1 cellular context compared by ENCODE assay signal in the genomic region with DNA sequence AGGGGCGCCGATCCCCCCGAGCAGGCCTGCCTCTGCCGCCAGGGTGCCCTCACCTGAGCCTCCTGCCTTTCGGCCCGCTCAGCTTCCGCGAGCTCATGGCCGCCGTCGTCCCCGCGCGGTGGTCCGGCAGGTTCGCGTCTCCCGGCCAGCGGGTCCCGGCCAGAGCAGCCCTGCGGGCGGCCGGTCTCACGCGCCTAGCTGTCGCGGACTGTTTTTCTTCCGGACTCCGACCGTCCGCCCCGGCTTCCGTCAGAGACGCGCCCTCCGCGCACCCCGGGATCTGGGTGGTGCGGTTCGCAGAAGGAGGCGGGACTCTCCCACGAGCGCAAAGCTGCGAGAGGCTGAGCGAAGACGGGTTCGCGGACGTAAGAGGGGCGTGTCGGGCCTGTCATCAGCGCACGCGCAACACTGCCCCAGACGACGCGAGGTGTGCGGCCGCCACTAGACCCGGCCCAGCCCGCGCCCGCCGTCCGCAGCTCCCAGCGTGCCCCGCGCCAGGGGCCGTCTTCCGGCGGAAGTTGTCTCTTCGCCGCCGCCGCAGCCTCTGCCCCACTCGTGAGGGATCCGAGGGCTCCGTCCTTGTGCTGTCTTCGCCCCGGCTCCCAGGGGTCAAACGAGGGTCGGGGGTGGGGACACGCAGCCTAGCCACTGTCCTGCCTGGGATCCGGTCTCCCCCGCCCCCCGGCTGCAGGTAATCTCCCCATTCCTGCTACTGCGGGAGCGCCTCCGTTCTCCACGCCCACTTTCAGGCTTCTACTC.
TF ChIP-seq lines count a peak whose summit lies in the region.

A gene (minus strand): TSS at position 210 of the 759 bp plus-strand sequence. CDS start 113 bp downstream, at position 97.

TF ChIP-seq in K562, 482 proteins besides CTCF, POLR2A, EP300 and RAD21 (continued from another document and continues in another):
- TF ChIP-seq, protein P1, sequence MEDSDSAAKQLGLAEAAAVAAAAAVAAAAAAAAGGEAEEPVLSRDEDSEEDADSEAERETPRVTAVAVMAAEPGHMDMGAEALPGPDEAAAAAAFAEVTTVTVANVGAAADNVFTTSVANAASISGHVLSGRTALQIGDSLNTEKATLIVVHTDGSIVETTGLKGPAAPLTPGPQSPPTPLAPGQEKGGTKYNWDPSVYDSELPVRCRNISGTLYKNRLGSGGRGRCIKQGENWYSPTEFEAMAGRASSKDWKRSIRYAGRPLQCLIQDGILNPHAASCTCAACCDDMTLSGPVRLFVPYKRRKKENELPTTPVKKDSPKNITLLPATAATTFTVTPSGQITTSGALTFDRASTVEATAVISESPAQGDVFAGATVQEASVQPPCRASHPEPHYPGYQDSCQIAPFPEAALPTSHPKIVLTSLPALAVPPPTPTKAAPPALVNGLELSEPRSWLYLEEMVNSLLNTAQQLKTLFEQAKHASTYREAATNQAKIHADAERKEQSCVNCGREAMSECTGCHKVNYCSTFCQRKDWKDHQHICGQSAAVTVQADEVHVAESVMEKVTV (CRISPR knock-in tag; IDR thresholded peaks at IDR 0.05): no peak
- TF ChIP-seq HDAC3 (IDR thresholded peaks at IDR 0.05; ENCODE audit: borderline replicate concordance, partially characterized antibody): no peak
- no peak for TF ChIP-seq ZNF23 (CRISPR knock-in tag; IDR thresholded peaks at IDR 0.05)
- TF ChIP-seq PRPF4 (IDR thresholded peaks at IDR 0.05; ENCODE audit: insufficient read depth, low read depth, low read length, poor library complexity, severe bottlenecking): no peak
- TF ChIP-seq HMGN3 (IDR thresholded peaks at IDR 0.05; ENCODE audit: borderline replicate concordance, extremely low read depth, insufficient read length, low read depth, low read length): peak; percentile 68
- no peak for TF ChIP-seq CHD4 (IDR thresholded peaks at IDR 0.05; ENCODE audit: insufficient read depth, insufficient replicate concordance, low read depth, low read length, poor library complexity, severe bottlenecking)
- TF ChIP-seq, protein P2, sequence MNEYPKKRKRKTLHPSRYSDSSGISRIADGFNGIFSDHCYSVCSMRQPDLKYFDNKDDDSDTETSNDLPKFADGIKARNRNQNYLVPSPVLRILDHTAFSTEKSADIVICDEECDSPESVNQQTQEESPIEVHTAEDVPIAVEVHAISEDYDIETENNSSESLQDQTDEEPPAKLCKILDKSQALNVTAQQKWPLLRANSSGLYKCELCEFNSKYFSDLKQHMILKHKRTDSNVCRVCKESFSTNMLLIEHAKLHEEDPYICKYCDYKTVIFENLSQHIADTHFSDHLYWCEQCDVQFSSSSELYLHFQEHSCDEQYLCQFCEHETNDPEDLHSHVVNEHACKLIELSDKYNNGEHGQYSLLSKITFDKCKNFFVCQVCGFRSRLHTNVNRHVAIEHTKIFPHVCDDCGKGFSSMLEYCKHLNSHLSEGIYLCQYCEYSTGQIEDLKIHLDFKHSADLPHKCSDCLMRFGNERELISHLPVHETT (CRISPR knock-in tag; conservative IDR thresholded peaks at IDR 0.05 in 1 of 2, IDR thresholded peaks at IDR 0.05 in 1 of 2): peak in 1 of 2 experiments; percentile 95; a peak in 2 of 4 replicates
- TF ChIP-seq, protein P3, sequence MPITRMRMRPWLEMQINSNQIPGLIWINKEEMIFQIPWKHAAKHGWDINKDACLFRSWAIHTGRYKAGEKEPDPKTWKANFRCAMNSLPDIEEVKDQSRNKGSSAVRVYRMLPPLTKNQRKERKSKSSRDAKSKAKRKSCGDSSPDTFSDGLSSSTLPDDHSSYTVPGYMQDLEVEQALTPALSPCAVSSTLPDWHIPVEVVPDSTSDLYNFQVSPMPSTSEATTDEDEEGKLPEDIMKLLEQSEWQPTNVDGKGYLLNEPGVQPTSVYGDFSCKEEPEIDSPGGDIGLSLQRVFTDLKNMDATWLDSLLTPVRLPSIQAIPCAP (CRISPR knock-in tag; IDR thresholded peaks at IDR 0.05; ENCODE audit: borderline replicate concordance): no peak
- TF ChIP-seq SMAD1 (IDR thresholded peaks at IDR 0.05; ENCODE audit: low read depth, low read length, partially characterized antibody): no peak
- TF ChIP-seq, protein P4, sequence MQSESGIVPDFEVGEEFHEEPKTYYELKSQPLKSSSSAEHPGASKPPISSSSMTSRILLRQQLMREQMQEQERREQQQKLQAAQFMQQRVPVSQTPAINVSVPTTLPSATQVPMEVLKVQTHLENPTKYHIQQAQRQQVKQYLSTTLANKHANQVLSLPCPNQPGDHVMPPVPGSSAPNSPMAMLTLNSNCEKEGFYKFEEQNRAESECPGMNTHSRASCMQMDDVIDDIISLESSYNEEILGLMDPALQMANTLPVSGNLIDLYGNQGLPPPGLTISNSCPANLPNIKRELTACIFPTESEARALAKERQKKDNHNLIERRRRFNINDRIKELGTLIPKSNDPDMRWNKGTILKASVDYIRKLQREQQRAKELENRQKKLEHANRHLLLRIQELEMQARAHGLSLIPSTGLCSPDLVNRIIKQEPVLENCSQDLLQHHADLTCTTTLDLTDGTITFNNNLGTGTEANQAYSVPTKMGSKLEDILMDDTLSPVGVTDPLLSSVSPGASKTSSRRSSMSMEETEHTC (IDR thresholded peaks at IDR 0.05): no peak
- no peak for TF ChIP-seq CC2D1A (IDR thresholded peaks at IDR 0.05)
- TF ChIP-seq ATF7 (IDR thresholded peaks at IDR 0.05): peak; percentile 80
- TF ChIP-seq TAF7 (tag; IDR thresholded peaks at IDR 0.05): no peak
- TF ChIP-seq SMARCE1 (IDR thresholded peaks at IDR 0.05): no peak
- TF ChIP-seq ZNF445 (CRISPR knock-in tag; IDR thresholded peaks at IDR 0.05; ENCODE audit: low read depth): no peak
- TF ChIP-seq, protein P5, sequence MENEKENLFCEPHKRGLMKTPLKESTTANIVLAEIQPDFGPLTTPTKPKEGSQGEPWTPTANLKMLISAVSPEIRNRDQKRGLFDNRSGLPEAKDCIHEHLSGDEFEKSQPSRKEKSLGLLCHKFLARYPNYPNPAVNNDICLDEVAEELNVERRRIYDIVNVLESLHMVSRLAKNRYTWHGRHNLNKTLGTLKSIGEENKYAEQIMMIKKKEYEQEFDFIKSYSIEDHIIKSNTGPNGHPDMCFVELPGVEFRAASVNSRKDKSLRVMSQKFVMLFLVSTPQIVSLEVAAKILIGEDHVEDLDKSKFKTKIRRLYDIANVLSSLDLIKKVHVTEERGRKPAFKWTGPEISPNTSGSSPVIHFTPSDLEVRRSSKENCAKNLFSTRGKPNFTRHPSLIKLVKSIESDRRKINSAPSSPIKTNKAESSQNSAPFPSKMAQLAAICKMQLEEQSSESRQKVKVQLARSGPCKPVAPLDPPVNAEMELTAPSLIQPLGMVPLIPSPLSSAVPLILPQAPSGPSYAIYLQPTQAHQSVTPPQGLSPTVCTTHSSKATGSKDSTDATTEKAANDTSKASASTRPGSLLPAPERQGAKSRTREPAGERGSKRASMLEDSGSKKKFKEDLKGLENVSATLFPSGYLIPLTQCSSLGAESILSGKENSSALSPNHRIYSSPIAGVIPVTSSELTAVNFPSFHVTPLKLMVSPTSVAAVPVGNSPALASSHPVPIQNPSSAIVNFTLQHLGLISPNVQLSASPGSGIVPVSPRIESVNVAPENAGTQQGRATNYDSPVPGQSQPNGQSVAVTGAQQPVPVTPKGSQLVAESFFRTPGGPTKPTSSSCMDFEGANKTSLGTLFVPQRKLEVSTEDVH (IDR thresholded peaks at IDR 0.05; ENCODE audit: low read depth, partially characterized antibody): peak; percentile 33
- peak; percentile 33 for TF ChIP-seq FIP1L1 (IDR thresholded peaks at IDR 0.05; ENCODE audit: low read depth, low read length, poor library complexity, severe bottlenecking)
- no peak for TF ChIP-seq ZNF174 (CRISPR knock-in tag; IDR thresholded peaks at IDR 0.05)
- peak; percentile 96 for TF ChIP-seq GABPA (tag; conservative IDR thresholded peaks at IDR 0.05; ENCODE audit: low read depth)
- no peak for TF ChIP-seq ZNF431 (CRISPR knock-in tag; IDR thresholded peaks at IDR 0.05)
- TF ChIP-seq ZNF707 (CRISPR knock-in tag; conservative IDR thresholded peaks at IDR 0.05): no peak
- no peak; the same call in 1 of the 2 replicates for TF ChIP-seq MBD2 (IDR thresholded peaks at IDR 0.05; ENCODE audit: borderline replicate concordance, low read depth)
- peak; percentile 82 for TF ChIP-seq RBFOX2 (IDR thresholded peaks at IDR 0.05; ENCODE audit: low read depth, low read length)
- TF ChIP-seq TCF7L2 (IDR thresholded peaks at IDR 0.05; ENCODE audit: low read depth, low read length): no peak
- no peak for TF ChIP-seq LEF1 (IDR thresholded peaks at IDR 0.05)
- TF ChIP-seq, protein P6, sequence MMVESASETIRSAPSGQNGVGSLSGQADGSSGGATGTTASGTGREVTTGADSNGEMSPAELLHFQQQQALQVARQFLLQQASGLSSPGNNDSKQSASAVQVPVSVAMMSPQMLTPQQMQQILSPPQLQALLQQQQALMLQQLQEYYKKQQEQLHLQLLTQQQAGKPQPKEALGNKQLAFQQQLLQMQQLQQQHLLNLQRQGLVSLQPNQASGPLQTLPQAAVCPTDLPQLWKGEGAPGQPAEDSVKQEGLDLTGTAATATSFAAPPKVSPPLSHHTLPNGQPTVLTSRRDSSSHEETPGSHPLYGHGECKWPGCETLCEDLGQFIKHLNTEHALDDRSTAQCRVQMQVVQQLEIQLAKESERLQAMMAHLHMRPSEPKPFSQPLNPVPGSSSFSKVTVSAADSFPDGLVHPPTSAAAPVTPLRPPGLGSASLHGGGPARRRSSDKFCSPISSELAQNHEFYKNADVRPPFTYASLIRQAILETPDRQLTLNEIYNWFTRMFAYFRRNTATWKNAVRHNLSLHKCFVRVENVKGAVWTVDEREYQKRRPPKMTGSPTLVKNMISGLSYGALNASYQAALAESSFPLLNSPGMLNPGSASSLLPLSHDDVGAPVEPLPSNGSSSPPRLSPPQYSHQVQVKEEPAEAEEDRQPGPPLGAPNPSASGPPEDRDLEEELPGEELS (CRISPR knock-in tag; IDR thresholded peaks at IDR 0.05; ENCODE audit: borderline replicate concordance): no peak
- no peak for TF ChIP-seq ZNF140 (CRISPR knock-in tag; IDR thresholded peaks at IDR 0.05)
- TF ChIP-seq RBM25 (IDR thresholded peaks at IDR 0.05; ENCODE audit: low read depth, low read length, severe bottlenecking): no peak
- TF ChIP-seq, protein P7, sequence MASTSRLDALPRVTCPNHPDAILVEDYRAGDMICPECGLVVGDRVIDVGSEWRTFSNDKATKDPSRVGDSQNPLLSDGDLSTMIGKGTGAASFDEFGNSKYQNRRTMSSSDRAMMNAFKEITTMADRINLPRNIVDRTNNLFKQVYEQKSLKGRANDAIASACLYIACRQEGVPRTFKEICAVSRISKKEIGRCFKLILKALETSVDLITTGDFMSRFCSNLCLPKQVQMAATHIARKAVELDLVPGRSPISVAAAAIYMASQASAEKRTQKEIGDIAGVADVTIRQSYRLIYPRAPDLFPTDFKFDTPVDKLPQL (IDR thresholded peaks at IDR 0.05; ENCODE audit: extremely low read depth, insufficient read length): no peak
- TF ChIP-seq BRF1 (IDR thresholded peaks at IDR 0.05; ENCODE audit: borderline replicate concordance, extremely low read depth, insufficient read length): no peak
- TF ChIP-seq, protein P8, sequence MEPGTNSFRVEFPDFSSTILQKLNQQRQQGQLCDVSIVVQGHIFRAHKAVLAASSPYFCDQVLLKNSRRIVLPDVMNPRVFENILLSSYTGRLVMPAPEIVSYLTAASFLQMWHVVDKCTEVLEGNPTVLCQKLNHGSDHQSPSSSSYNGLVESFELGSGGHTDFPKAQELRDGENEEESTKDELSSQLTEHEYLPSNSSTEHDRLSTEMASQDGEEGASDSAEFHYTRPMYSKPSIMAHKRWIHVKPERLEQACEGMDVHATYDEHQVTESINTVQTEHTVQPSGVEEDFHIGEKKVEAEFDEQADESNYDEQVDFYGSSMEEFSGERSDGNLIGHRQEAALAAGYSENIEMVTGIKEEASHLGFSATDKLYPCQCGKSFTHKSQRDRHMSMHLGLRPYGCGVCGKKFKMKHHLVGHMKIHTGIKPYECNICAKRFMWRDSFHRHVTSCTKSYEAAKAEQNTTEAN (CRISPR knock-in tag; IDR thresholded peaks at IDR 0.05): no peak
- TF ChIP-seq KLF6 (CRISPR knock-in tag; IDR thresholded peaks at IDR 0.05; ENCODE audit: borderline replicate concordance): no peak
- TF ChIP-seq TAF9B (IDR thresholded peaks at IDR 0.05; ENCODE audit: partially characterized antibody): no peak
- 0 out of 2 replicates have a peak, but pooled peaks have one; percentile 9 for TF ChIP-seq JUND (IDR thresholded peaks at IDR 0.05; ENCODE audit: borderline replicate concordance, low read depth, low read length)
- no peak for TF ChIP-seq JUND (tag; IDR thresholded peaks at IDR 0.05; ENCODE audit: borderline replicate concordance, low read depth, low read length)
- TF ChIP-seq DPF2 (IDR thresholded peaks at IDR 0.05): no peak
- 0 out of 4 replicates have a peak, but pooled peaks of 1 of the 2 experiments have one; percentile 26 for TF ChIP-seq SRF (CRISPR knock-in tag; IDR thresholded peaks at IDR 0.05)
- peak; percentile 79 for TF ChIP-seq KDM5B (IDR thresholded peaks at IDR 0.05; ENCODE audit: insufficient replicate concordance, low read depth, low read length)
- TF ChIP-seq SREBF1 (IDR thresholded peaks at IDR 0.05; ENCODE audit: borderline replicate concordance, low read depth, low read length): no peak
- TF ChIP-seq NFYB (IDR thresholded peaks at IDR 0.05; ENCODE audit: extremely low read depth, insufficient read length): peak; percentile 41
- TF ChIP-seq, protein P9, sequence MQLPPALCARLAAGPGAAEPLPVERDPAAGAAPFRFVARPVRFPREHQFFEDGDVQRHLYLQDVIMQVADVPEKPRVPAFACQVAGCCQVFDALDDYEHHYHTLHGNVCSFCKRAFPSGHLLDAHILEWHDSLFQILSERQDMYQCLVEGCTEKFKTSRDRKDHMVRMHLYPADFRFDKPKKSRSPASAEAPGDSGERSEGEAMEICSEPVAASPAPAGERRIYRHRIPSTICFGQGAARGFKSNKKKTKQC (CRISPR knock-in tag; IDR thresholded peaks at IDR 0.05): no peak
- TF ChIP-seq, protein P10, sequence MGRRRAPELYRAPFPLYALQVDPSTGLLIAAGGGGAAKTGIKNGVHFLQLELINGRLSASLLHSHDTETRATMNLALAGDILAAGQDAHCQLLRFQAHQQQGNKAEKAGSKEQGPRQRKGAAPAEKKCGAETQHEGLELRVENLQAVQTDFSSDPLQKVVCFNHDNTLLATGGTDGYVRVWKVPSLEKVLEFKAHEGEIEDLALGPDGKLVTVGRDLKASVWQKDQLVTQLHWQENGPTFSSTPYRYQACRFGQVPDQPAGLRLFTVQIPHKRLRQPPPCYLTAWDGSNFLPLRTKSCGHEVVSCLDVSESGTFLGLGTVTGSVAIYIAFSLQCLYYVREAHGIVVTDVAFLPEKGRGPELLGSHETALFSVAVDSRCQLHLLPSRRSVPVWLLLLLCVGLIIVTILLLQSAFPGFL (CRISPR knock-in tag; IDR thresholded peaks at IDR 0.05): no peak
- TF ChIP-seq ZNF274 (IDR thresholded peaks at IDR 0.05; ENCODE audit: borderline replicate concordance, low read depth, low read length): no peak
- TF ChIP-seq, protein P11, sequence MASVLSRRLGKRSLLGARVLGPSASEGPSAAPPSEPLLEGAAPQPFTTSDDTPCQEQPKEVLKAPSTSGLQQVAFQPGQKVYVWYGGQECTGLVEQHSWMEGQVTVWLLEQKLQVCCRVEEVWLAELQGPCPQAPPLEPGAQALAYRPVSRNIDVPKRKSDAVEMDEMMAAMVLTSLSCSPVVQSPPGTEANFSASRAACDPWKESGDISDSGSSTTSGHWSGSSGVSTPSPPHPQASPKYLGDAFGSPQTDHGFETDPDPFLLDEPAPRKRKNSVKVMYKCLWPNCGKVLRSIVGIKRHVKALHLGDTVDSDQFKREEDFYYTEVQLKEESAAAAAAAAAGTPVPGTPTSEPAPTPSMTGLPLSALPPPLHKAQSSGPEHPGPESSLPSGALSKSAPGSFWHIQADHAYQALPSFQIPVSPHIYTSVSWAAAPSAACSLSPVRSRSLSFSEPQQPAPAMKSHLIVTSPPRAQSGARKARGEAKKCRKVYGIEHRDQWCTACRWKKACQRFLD (CRISPR knock-in tag; IDR thresholded peaks at IDR 0.05): no peak
- TF ChIP-seq ZSCAN29 (IDR thresholded peaks at IDR 0.05): no peak
